Comparison of ENCODE assay signal across 36 cellular contexts in genomic region chr14:77529213-77529612, GRCh38. TPM values are rescaled to one million over a fixed set of nuclear protein-coding genes. Genes with fewer than 3 reads are reported as not detected.
"Had no signal": no experiment of that assay in that cellular context is flagged by ENCODE, and none has a peak within 500 bp of the region (broad histone marks: within the 10 kb centered on the region; RNA-seq: fewer than 3 reads in every experiment).

No MANE protein-coding gene starts in this region.

- H3K4me3 ChIP-seq: colonic mucosa, esophagus squamous epithelium had no signal

- H3K36me3 ChIP-seq: brain microvascular endothelial cell, colonic mucosa had no signal

- DNase-seq: activated B cell treated with CpG ODN at 0.5 μM for 24 hours; activated CD4-positive, alpha-beta memory T cell treated with anti-CD3 and anti-CD28 coated beads for 36 hours; activated CD4-positive, alpha-beta T cell treated with anti-CD3 and anti-CD28 coated beads for 36 hours; activated CD4-positive, alpha-beta T cell treated with anti-CD3 and anti-CD28 coated beads, Interleukin-2, amount 10 ng/mL, durations not matched to agents 24 days and 14 days; activated CD4-positive, CD25-positive, alpha-beta regulatory T cell treated with anti-CD3 and anti-CD28 coated beads, Interleukin-2, amount 50 U/mL, for 72 hours; activated CD8-positive, alpha-beta memory T cell treated with anti-CD3 and anti-CD28 coated beads, Interleukin-2, amount 50 U/mL, for 48 hours; activated CD8-positive, alpha-beta T cell treated with anti-CD3 and anti-CD28 coated beads, Interleukin-2, amount 10 ng/mL, durations not matched to agents 7 days and 5 days; activated gamma-delta T cell; activated naive CD4-positive, alpha-beta T cell; activated naive CD4-positive, alpha-beta T cell treated with anti-CD3 and anti-CD28 coated beads, Interleukin-2, amount 10 ng/mL, durations not matched to agents 7 days and 5 days; activated naive CD8-positive, alpha-beta T cell treated with anti-CD3 and anti-CD28 coated beads, Interleukin-2, amount 10 ng/mL, durations not matched to agents 7 days and 5 days; activated T-cell treated with anti-CD3 and anti-CD28 coated beads for 4 hours; activated T-cell treated with anti-CD3 and anti-CD28 coated beads, Interleukin-2, amount 50 U/mL, for 24 hours; activated T-cell treated with anti-CD3 and anti-CD28 coated beads, Interleukin-2, amount 50 U/mL, for 72 hours; amniotic stem cell; anterior cingulate cortex; brain microvascular endothelial cell; caudate nucleus; cerebellar nuclear complex; colonic mucosa; effector CD8-positive, alpha-beta T cell; esophagus squamous epithelium; foreskin fibroblast; head of caudate nucleus; T-helper 2 cell had no signal

- H3K27me3 Mint-ChIP-seq: activated B cell treated with CpG ODN at 0.5 μM for 24 hours; activated CD4-positive, alpha-beta memory T cell treated with anti-CD3 and anti-CD28 coated beads for 36 hours; activated CD4-positive, alpha-beta T cell treated with anti-CD3 and anti-CD28 coated beads for 36 hours; activated CD4-positive, alpha-beta T cell treated with anti-CD3 and anti-CD28 coated beads, Interleukin-2, amount 10 ng/mL, durations not matched to agents 24 days and 14 days; activated naive CD4-positive, alpha-beta T cell treated with anti-CD3 and anti-CD28 coated beads, Interleukin-2, amount 10 ng/mL, durations not matched to agents 7 days and 5 days; activated naive CD8-positive, alpha-beta T cell treated with anti-CD3 and anti-CD28 coated beads, Interleukin-2, amount 10 ng/mL, durations not matched to agents 7 days and 5 days; activated T-cell treated with anti-CD3 and anti-CD28 coated beads, Interleukin-2, amount 50 U/mL, for 24 hours had no signal

- FAIRE-seq: astrocyte, endometrium, endothelial cell of umbilical vein, frontal cortex, TTC549 had no signal

- H3K4me1 ChIP-seq: colonic mucosa had no signal

- H3K4me3 Mint-ChIP-seq: activated B cell treated with CpG ODN at 0.5 μM for 24 hours; activated CD4-positive, alpha-beta memory T cell treated with anti-CD3 and anti-CD28 coated beads for 36 hours; activated CD4-positive, alpha-beta T cell treated with anti-CD3 and anti-CD28 coated beads for 36 hours; activated CD4-positive, alpha-beta T cell treated with anti-CD3 and anti-CD28 coated beads, Interleukin-2, amount 10 ng/mL, durations not matched to agents 24 days and 14 days; activated CD8-positive, alpha-beta T cell treated with anti-CD3 and anti-CD28 coated beads, Interleukin-2, amount 10 ng/mL, durations not matched to agents 7 days and 5 days; activated naive CD4-positive, alpha-beta T cell treated with anti-CD3 and anti-CD28 coated beads, Interleukin-2, amount 10 ng/mL, durations not matched to agents 7 days and 5 days; activated naive CD8-positive, alpha-beta T cell treated with anti-CD3 and anti-CD28 coated beads, Interleukin-2, amount 10 ng/mL, durations not matched to agents 7 days and 5 days; activated T-cell treated with anti-CD3 and anti-CD28 coated beads, Interleukin-2, amount 50 U/mL, for 24 hours; activated T-cell treated with anti-CD3 and anti-CD28 coated beads, Interleukin-2, amount 50 U/mL, for 72 hours had no signal

- H3K27ac ChIP-seq: brain microvascular endothelial cell, colonic mucosa, epithelial cell of prostate, esophagus squamous epithelium, VCaP had no signal

- H3K4me1 Mint-ChIP-seq: activated B cell treated with CpG ODN at 0.5 μM for 24 hours had no signal

- H3K27me3 ChIP-seq: brain microvascular endothelial cell, colonic mucosa, esophagus squamous epithelium had no signal

- H3K9me3 Mint-ChIP-seq: activated B cell treated with CpG ODN at 0.5 μM for 24 hours; activated CD4-positive, alpha-beta memory T cell treated with anti-CD3 and anti-CD28 coated beads for 36 hours; activated CD4-positive, alpha-beta T cell treated with anti-CD3 and anti-CD28 coated beads, Interleukin-2, amount 10 ng/mL, durations not matched to agents 24 days and 14 days; activated naive CD4-positive, alpha-beta T cell treated with anti-CD3 and anti-CD28 coated beads, Interleukin-2, amount 10 ng/mL, durations not matched to agents 7 days and 5 days; activated naive CD4-positive, alpha-beta T cell treated with anti-CD3 and anti-CD28 coated beads, Interleukin-2, amount 50 U/mL, for 72 hours; activated naive CD8-positive, alpha-beta T cell treated with anti-CD3 and anti-CD28 coated beads, Interleukin-2, amount 10 ng/mL, durations not matched to agents 7 days and 5 days; activated T-cell treated with anti-CD3 and anti-CD28 coated beads, Interleukin-2, amount 50 U/mL, for 24 hours; activated T-cell treated with anti-CD3 and anti-CD28 coated beads, Interleukin-2, amount 50 U/mL, for 72 hours had no signal

- H3K9me3 ChIP-seq: colonic mucosa, esophagus squamous epithelium had no signal

- ATAC-seq: activated CD4-positive, alpha-beta T cell treated with anti-CD3 and anti-CD28 coated beads for 36 hours; activated CD8-positive, alpha-beta T cell treated with anti-CD3 and anti-CD28 coated beads, Interleukin-2, amount 10 ng/mL, durations not matched to agents 7 days and 5 days; activated naive CD4-positive, alpha-beta T cell treated with anti-CD3 and anti-CD28 coated beads, Interleukin-2, amount 50 U/mL, for 72 hours; activated T-cell treated with anti-CD3 and anti-CD28 coated beads, Interleukin-2, amount 50 U/mL, for 72 hours had no signal

- H3K27ac Mint-ChIP-seq: activated B cell treated with CpG ODN at 0.5 μM for 24 hours; activated CD4-positive, alpha-beta memory T cell treated with anti-CD3 and anti-CD28 coated beads for 36 hours; activated CD4-positive, alpha-beta T cell treated with anti-CD3 and anti-CD28 coated beads for 36 hours; activated CD4-positive, alpha-beta T cell treated with anti-CD3 and anti-CD28 coated beads, Interleukin-2, amount 10 ng/mL, durations not matched to agents 24 days and 14 days; activated CD8-positive, alpha-beta T cell treated with anti-CD3 and anti-CD28 coated beads, Interleukin-2, amount 10 ng/mL, durations not matched to agents 7 days and 5 days; activated naive CD4-positive, alpha-beta T cell treated with anti-CD3 and anti-CD28 coated beads, Interleukin-2, amount 10 ng/mL, durations not matched to agents 7 days and 5 days; activated naive CD4-positive, alpha-beta T cell treated with anti-CD3 and anti-CD28 coated beads, Interleukin-2, amount 50 U/mL, for 72 hours; activated naive CD8-positive, alpha-beta T cell treated with anti-CD3 and anti-CD28 coated beads, Interleukin-2, amount 10 ng/mL, durations not matched to agents 7 days and 5 days; activated T-cell treated with anti-CD3 and anti-CD28 coated beads, Interleukin-2, amount 50 U/mL, for 24 hours had no signal

- H3K36me3 Mint-ChIP-seq: activated naive CD4-positive, alpha-beta T cell treated with anti-CD3 and anti-CD28 coated beads, Interleukin-2, amount 50 U/mL, for 72 hours had no signal

RNA-seq across cellular contexts. Expression of gene ISM2, which starts 30.6 kb away (rescaled TPM):
- total RNA-seq: activated B cell treated with CpG ODN at 0.5 μM for 24 hours; activated CD4-positive, alpha-beta memory T cell treated with anti-CD3 and anti-CD28 coated beads for 36 hours; activated CD8-positive, alpha-beta memory T cell treated with anti-CD3 and anti-CD28 coated beads for 36 hours; activated CD8-positive, alpha-beta T cell treated with anti-CD3 and anti-CD28 coated beads, Interleukin-2, amount 10 ng/mL, durations not matched to agents 7 days and 5 days; activated T-cell treated with anti-CD3 and anti-CD28 coated beads, Interleukin-2, amount 50 U/mL, for 72 hours; endothelial cell of umbilical vein; fibroblast of lung; T-helper 1 cell treated with Interleukin-12 subunit alpha and Interleukin-12 subunit beta and Interleukin-4 antibody, amounts not matched to agents 30 ng/mL and 1 ng/mL, for 36 hours had no signal
- polyA plus RNA-seq: endothelial cell of umbilical vein, fibroblast of lung had no signal
